1 cellular context compared by ENCODE assay signal in the genomic region with DNA sequence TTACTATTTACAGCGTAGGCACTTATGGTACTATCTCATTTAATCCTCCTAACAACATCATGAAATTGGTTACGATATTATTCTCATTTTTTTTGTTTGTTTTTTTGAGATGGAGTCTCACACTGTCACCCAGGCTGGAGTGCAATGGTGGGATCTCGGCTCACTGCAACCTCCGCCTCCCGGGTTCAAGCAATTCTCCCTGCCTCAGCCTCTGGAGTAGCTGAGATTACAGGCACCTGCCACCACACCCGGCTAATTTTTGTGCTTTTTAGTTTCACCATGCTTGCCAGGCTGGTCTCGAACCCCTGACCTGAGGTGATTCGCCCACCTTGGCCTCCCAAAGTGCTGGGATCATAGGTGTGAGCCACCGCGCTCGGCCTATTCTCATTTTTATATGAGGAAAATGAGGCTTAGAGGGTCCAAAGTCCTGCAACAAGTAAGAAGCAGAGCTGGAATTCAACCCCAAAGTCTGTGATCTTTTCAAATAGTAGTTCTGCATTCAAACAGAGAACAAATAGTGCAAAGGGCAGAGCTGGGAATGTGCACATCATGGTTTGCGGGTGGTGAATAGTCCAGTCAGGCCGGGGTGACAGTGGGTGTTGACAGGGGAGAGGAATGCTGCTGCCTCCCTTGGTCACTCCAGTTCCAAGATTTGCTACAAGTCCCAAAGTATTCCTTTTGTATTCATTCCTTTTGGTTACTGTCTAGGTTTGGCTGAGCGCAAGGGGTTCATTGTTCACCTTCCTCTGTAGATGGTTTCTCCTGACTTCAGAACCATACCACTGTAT.
TF ChIP-seq lines count a peak whose summit lies in the region.

No MANE protein-coding gene starts in this region.

TF ChIP-seq in HepG2, 621 proteins besides CTCF, POLR2A, EP300 and RAD21 (continued from another document and continues in another):
- TF ChIP-seq POLR2G (IDR thresholded peaks at IDR 0.05; ENCODE audit: low read depth, low read length) (peak; percentile 71; the same call in 1 of the 2 replicates), SMC3 (IDR thresholded peaks at IDR 0.05; ENCODE audit: low read length) (peak; percentile 34), PRDM4 (CRISPR knock-in tag; IDR thresholded peaks at IDR 0.05; ENCODE audit: borderline replicate concordance) (no peak), NPAS2 (CRISPR knock-in tag; IDR thresholded peaks at IDR 0.05; ENCODE audit: borderline replicate concordance) (no peak), ZNF451 (CRISPR knock-in tag; IDR thresholded peaks at IDR 0.05) (no peak), TMF1 (CRISPR knock-in tag; IDR thresholded peaks at IDR 0.05; ENCODE audit: low read depth) (no peak), ARNT2 (CRISPR knock-in tag; IDR thresholded peaks at IDR 0.05; ENCODE audit: low read depth) (0 out of 2 replicates have a peak, but pooled peaks have one; percentile 30), SATB2 (CRISPR knock-in tag; IDR thresholded peaks at IDR 0.05) (no peak), KLF12 (CRISPR knock-in tag; IDR thresholded peaks at IDR 0.05; ENCODE audit: borderline replicate concordance) (no peak; the same call in 1 of the 2 replicates), SYNCRIP (IDR thresholded peaks at IDR 0.05; ENCODE audit: insufficient read depth, low read depth, low read length) (no peak), BCL3 (CRISPR knock-in tag; IDR thresholded peaks at IDR 0.05) (peak; percentile 83; the same call in 1 of the 2 replicates), ZNF33B (CRISPR knock-in tag; IDR thresholded peaks at IDR 0.05) (no peak), NKX3-1 (CRISPR knock-in tag; IDR thresholded peaks at IDR 0.05) (no peak), THAP9 (CRISPR knock-in tag; IDR thresholded peaks at IDR 0.05; ENCODE audit: borderline replicate concordance) (no peak), ZMAT3 (CRISPR knock-in tag; conservative IDR thresholded peaks at IDR 0.05) (no peak), ZNF720 (CRISPR knock-in tag; IDR thresholded peaks at IDR 0.05) (no peak), HNRNPL (IDR thresholded peaks at IDR 0.05; ENCODE audit: low read depth, low read length) (no peak), GATAD1 (CRISPR knock-in tag; IDR thresholded peaks at IDR 0.05) (no peak), TBX2 (CRISPR knock-in tag; IDR thresholded peaks at IDR 0.05; ENCODE audit: borderline replicate concordance) (peak; percentile 66; the same call in 1 of the 2 replicates), SMAD9 (CRISPR knock-in tag; IDR thresholded peaks at IDR 0.05) (no peak), GTF2F1 (IDR thresholded peaks at IDR 0.05; ENCODE audit: low read length) (0 out of 2 replicates have a peak, but pooled peaks have one; percentile 15), POLR2AphosphoS5 (IDR thresholded peaks at IDR 0.05; ENCODE audit: low read depth, low read length) (peak; percentile 44), SSRP1 (CRISPR knock-in tag; IDR thresholded peaks at IDR 0.05) (no peak), ATAD3A (CRISPR knock-in tag; IDR thresholded peaks at IDR 0.05) (no peak), ZNF549 (CRISPR knock-in tag; IDR thresholded peaks at IDR 0.05) (no peak), CCAR2 (optimal IDR thresholded peaks at IDR 0.05; ENCODE audit: low read depth, low read length) (no peak), ZNF484 (CRISPR knock-in tag; IDR thresholded peaks at IDR 0.05; ENCODE audit: borderline replicate concordance, low read depth) (no peak), DPF2 (CRISPR knock-in tag; IDR thresholded peaks at IDR 0.05; ENCODE audit: borderline replicate concordance, low read depth) (peak; percentile 85), ZNF251 (CRISPR knock-in tag; IDR thresholded peaks at IDR 0.05) (no peak), TAF15 (IDR thresholded peaks at IDR 0.05; ENCODE audit: low read depth, low read length, poor library complexity, severe bottlenecking) (no peak), GPN1 (CRISPR knock-in tag; IDR thresholded peaks at IDR 0.05; ENCODE audit: borderline replicate concordance) (no peak), ZBTB1 (CRISPR knock-in tag; IDR thresholded peaks at IDR 0.05; ENCODE audit: borderline replicate concordance) (no peak), ZNF33A (CRISPR knock-in tag; IDR thresholded peaks at IDR 0.05; ENCODE audit: borderline replicate concordance) (peak; percentile 7; the same call in 1 of the 2 replicates), ZNF773 (CRISPR knock-in tag; IDR thresholded peaks at IDR 0.05; ENCODE audit: borderline replicate concordance) (no peak), ZBTB26 (CRISPR knock-in tag; IDR thresholded peaks at IDR 0.05; ENCODE audit: borderline replicate concordance) (no peak; the same call in 1 of the 2 replicates), ARID2 (CRISPR knock-in tag; IDR thresholded peaks at IDR 0.05; ENCODE audit: borderline replicate concordance) (0 out of 2 replicates have a peak, but pooled peaks have one; percentile 47)
- TF ChIP-seq, protein P1, sequence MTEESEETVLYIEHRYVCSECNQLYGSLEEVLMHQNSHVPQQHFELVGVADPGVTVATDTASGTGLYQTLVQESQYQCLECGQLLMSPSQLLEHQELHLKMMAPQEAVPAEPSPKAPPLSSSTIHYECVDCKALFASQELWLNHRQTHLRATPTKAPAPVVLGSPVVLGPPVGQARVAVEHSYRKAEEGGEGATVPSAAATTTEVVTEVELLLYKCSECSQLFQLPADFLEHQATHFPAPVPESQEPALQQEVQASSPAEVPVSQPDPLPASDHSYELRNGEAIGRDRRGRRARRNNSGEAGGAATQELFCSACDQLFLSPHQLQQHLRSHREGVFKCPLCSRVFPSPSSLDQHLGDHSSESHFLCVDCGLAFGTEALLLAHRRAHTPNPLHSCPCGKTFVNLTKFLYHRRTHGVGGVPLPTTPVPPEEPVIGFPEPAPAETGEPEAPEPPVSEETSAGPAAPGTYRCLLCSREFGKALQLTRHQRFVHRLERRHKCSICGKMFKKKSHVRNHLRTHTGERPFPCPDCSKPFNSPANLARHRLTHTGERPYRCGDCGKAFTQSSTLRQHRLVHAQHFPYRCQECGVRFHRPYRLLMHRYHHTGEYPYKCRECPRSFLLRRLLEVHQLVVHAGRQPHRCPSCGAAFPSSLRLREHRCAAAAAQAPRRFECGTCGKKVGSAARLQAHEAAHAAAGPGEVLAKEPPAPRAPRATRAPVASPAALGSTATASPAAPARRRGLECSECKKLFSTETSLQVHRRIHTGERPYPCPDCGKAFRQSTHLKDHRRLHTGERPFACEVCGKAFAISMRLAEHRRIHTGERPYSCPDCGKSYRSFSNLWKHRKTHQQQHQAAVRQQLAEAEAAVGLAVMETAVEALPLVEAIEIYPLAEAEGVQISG (CRISPR knock-in tag; IDR thresholded peaks at IDR 0.05), result peak; percentile 73; the same call in 1 of the 2 replicates
- TF ChIP-seq, protein P2, sequence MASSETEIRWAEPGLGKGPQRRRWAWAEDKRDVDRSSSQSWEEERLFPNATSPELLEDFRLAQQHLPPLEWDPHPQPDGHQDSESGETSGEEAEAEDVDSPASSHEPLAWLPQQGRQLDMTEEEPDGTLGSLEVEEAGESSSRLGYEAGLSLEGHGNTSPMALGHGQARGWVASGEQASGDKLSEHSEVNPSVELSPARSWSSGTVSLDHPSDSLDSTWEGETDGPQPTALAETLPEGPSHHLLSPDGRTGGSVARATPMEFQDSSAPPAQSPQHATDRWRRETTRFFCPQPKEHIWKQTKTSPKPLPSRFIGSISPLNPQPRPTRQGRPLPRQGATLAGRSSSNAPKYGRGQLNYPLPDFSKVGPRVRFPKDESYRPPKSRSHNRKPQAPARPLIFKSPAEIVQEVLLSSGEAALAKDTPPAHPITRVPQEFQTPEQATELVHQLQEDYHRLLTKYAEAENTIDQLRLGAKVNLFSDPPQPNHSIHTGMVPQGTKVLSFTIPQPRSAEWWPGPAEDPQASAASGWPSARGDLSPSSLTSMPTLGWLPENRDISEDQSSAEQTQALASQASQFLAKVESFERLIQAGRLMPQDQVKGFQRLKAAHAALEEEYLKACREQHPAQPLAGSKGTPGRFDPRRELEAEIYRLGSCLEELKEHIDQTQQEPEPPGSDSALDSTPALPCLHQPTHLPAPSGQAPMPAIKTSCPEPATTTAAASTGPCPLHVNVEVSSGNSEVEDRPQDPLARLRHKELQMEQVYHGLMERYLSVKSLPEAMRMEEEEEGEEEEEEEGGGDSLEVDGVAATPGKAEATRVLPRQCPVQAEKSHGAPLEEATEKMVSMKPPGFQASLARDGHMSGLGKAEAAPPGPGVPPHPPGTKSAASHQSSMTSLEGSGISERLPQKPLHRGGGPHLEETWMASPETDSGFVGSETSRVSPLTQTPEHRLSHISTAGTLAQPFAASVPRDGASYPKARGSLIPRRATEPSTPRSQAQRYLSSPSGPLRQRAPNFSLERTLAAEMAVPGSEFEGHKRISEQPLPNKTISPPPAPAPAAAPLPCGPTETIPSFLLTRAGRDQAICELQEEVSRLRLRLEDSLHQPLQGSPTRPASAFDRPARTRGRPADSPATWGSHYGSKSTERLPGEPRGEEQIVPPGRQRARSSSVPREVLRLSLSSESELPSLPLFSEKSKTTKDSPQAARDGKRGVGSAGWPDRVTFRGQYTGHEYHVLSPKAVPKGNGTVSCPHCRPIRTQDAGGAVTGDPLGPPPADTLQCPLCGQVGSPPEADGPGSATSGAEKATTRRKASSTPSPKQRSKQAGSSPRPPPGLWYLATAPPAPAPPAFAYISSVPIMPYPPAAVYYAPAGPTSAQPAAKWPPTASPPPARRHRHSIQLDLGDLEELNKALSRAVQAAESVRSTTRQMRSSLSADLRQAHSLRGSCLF (CRISPR knock-in tag; IDR thresholded peaks at IDR 0.05; ENCODE audit: borderline replicate concordance), result no peak
- TF ChIP-seq, protein P3, sequence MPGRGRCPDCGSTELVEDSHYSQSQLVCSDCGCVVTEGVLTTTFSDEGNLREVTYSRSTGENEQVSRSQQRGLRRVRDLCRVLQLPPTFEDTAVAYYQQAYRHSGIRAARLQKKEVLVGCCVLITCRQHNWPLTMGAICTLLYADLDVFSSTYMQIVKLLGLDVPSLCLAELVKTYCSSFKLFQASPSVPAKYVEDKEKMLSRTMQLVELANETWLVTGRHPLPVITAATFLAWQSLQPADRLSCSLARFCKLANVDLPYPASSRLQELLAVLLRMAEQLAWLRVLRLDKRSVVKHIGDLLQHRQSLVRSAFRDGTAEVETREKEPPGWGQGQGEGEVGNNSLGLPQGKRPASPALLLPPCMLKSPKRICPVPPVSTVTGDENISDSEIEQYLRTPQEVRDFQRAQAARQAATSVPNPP (CRISPR knock-in tag; IDR thresholded peaks at IDR 0.05), result no peak
- TF ChIP-seq, protein P4, sequence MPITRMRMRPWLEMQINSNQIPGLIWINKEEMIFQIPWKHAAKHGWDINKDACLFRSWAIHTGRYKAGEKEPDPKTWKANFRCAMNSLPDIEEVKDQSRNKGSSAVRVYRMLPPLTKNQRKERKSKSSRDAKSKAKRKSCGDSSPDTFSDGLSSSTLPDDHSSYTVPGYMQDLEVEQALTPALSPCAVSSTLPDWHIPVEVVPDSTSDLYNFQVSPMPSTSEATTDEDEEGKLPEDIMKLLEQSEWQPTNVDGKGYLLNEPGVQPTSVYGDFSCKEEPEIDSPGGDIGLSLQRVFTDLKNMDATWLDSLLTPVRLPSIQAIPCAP (CRISPR knock-in tag; IDR thresholded peaks at IDR 0.05; ENCODE audit: low read depth), result no peak
